In the genomic region with DNA sequence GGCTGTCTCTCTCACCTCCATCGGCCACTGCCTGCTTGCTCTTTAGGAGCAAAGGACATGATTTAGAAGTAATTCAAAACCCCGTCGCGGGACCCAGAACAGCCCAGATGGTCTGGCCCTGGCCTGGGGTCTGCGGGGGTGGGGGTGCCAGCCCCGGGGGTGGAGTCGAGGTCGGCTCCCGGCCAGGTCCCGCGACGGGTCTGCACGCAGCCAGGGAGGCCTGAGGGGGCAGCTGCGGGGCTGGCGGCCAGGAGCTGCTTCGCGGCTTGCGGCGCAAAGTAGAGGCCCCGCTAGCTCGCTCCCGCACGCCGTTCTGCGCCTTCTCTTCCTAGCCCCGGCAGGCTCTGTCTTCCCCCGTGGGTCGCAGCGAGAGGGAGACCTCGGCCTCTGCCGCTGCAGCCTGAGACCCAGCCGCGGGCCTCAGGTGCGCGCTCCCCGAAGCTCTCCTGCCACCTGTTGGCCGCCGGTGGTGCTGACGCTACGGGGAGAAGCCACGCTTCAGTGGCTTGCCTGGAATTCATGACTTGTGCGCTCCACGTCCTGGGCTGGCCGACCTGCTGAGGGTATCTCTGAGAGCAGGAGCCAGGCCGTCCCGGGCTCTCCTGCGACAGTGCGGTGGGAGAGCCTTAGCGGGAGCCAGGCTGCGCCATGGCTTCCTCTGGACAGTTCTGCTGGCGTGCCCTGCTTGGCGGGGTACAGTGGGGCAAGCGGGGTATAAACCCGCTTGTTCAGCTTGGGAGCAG, we compare ENCODE assay signal across 8 cellular contexts.
DNase-seq lines count a peak whose midpoint lies in the region; ATAC-seq and TF ChIP-seq lines count a peak whose summit lies in the region.

No MANE protein-coding gene starts in this region.

- H3K27ac ChIP-seq in foreskin keratinocyte, result no peak overlapping the region

- DNase-seq in COLO829 (ENCODE audit: low spot score) (peak; percentile 17), HuH-7 (ENCODE audit: low spot score) (peak; percentile 76), RPMI8226 (peak; percentile 79), foreskin keratinocyte (peak in 1 of 2 donors; percentile 35), occipital lobe (lab: John Stamatoyannopoulos, UW) (peak; percentile 21), superior temporal gyrus (ENCODE audit: extremely low spot score) (peak; percentile 44)
- DNase-seq in activated effector memory CD4-positive, alpha-beta T cell treated with Interleukin-2 at 50 U/mL for 16 hours, result peak; percentile 36

- peak; percentile 96 for TF ChIP-seq CTCF in foreskin keratinocyte (conservative IDR thresholded peaks at IDR 0.05)

- H3K27me3 ChIP-seq in foreskin keratinocyte, result peaks cover 76% of the 10 kb centered on the region

- ATAC-seq in GM19468 (IDR thresholded peaks at IDR 0.05; ENCODE audit: extremely low read depth, unreplicated experiment), result peak; percentile 55
- ATAC-seq in foreskin keratinocyte, result peak; percentile 94

- no peaks in the 10 kb centered on the region for H3K4me1 ChIP-seq in foreskin keratinocyte
